In genomic region chr9:133144887-133145466, GRCh38 we compare ENCODE assay signal across 8 cellular contexts. TPM values are rescaled to one million over a fixed set of nuclear protein-coding genes. Genes with fewer than 3 reads are reported as not detected.
DNase-seq lines count a peak whose midpoint lies in the region; TF ChIP-seq lines count a peak whose summit lies in the region.

No MANE protein-coding gene starts in this region.

- TF ChIP-seq CTCF in brain (conservative IDR thresholded peaks at IDR 0.05) (no peak), nephron (IDR thresholded peaks at IDR 0.05; ENCODE audit: unreplicated experiment in 3 of 3) (no peak)

- peaks cover 86% of the 10 kb centered on the region for H3K79me2 ChIP-seq in Karpas-422 (ENCODE audit: low read length)

- peaks cover 54% of the 10 kb centered on the region for H3K4me1 ChIP-seq in Karpas-422 (ENCODE audit: low read length)

- no peaks in the 10 kb centered on the region for H3K9me2 ChIP-seq in Karpas-422 (replicated peaks; ENCODE audit: insufficient read depth, low read length)

- no peaks in the 10 kb centered on the region for H3K9me3 Mint-ChIP-seq in brain
- no peaks in the 10 kb centered on the region for H3K9me3 Mint-ChIP-seq in nephron

- no peaks in the 10 kb centered on the region for H3K27me3 ChIP-seq in Karpas-422 (ENCODE audit: low read length)

- peak overlapping the region; percentile 80 to 99 (median 89) for H3K4me3 Mint-ChIP-seq in brain
- peak overlapping the region; percentile 77 to 84 (median 80) for H3K4me3 Mint-ChIP-seq in nephron

- H3K27me3 Mint-ChIP-seq in brain (peaks cover 6% of the 10 kb centered on the region), nephron (ENCODE audit: low read depth) (peaks cover 5% of the 10 kb centered on the region)

- no peaks in the 10 kb centered on the region for H3K9me3 ChIP-seq in Karpas-422 (ENCODE audit: low read length)

- H3K36me3 ChIP-seq in Karpas-422 (ENCODE audit: insufficient read depth, low read length) = no peaks in the 10 kb centered on the region

- DNase-seq in CD1c-positive myeloid dendritic cell (ENCODE audit: extremely low spot score) (peak; percentile 56), Karpas-422 (no peak), islet precursor cell (no peak), EL (no peak), cerebellar nuclear complex (lab: John Stamatoyannopoulos, UW) (no peak), NCI-H1417 treated with DMSO at 0.1 percent for 48 hours (lab: John Stamatoyannopoulos, UW) (no peak)

- H3K27ac Mint-ChIP-seq in brain (peak overlapping the region; percentile 86 to 98 (median 98)), nephron (peak overlapping the region in 2 of 3 experiments; percentile 64 to 81)

- peaks cover 78% of the 10 kb centered on the region for H3K4me1 Mint-ChIP-seq in brain
- H3K4me1 Mint-ChIP-seq in nephron = peaks cover 35% of the 10 kb centered on the region

- no peaks in the 10 kb centered on the region for H3K36me3 Mint-ChIP-seq in brain
- H3K36me3 Mint-ChIP-seq in nephron (ENCODE audit: low read depth) = no peaks in the 10 kb centered on the region

- H3K9ac ChIP-seq in Karpas-422 (ENCODE audit: low read length) = peak overlapping the region; percentile 47

- H3K4me2 ChIP-seq in Karpas-422 (ENCODE audit: low read depth, low read length, poor library complexity, severe bottlenecking) = peak overlapping the region; percentile 81

- no peak overlapping the region for H2AFZ ChIP-seq in Karpas-422 (ENCODE audit: low read length)

- peak overlapping the region; percentile 57; the same call in 1 of the 2 replicates for H3K4me3 ChIP-seq in Karpas-422 (ENCODE audit: low read length)

- H4K20me1 ChIP-seq in Karpas-422 (ENCODE audit: insufficient read depth, low read depth, low read length) = peaks cover 71% of the 10 kb centered on the region

- H3K27ac ChIP-seq in Karpas-422 (ENCODE audit: low read length) = peak overlapping the region; percentile 6; the same call in 1 of the 2 replicates

RNA-seq across cellular contexts. Expression of gene GBGT1, which starts 18.7 kb away (rescaled TPM):
- total RNA-seq in Karpas-422 (2014; rRNA removed; shearing (Covaris generic); ENCODE audit: low replicate concordance) = 5.2 TPM in 2 replicates
- 6.6 TPM for polyA plus RNA-seq in brain (ENCODE audit: insufficient read depth, low read depth, low replicate concordance)

RNA-seq across cellular contexts. Expression of gene RALGDS, which starts 23.9 kb away (rescaled TPM):
- 69.2 and 99.2 TPM in 2 replicates for total RNA-seq in Karpas-422 (2014; rRNA removed; shearing (Covaris generic); ENCODE audit: low replicate concordance)
- 168 TPM for polyA plus RNA-seq in brain (ENCODE audit: insufficient read depth, low read depth, low replicate concordance)
